9 cellular contexts compared by ENCODE assay signal in genomic region chr17:74513987-74514631, GRCh38. TPM values are rescaled to one million over a fixed set of nuclear protein-coding genes. Genes with fewer than 3 reads are reported as not detected.
DNase-seq lines count a peak whose midpoint lies in the region; TF ChIP-seq lines count a peak whose summit lies in the region.
"Had no signal": no experiment of that assay in that cellular context is flagged by ENCODE, and none has a peak within 500 bp of the region (broad histone marks: within the 10 kb centered on the region; RNA-seq: fewer than 3 reads in every experiment).

No MANE protein-coding gene starts in this region.

- no peaks in the 10 kb centered on the region for H3K27me3 ChIP-seq in CD4-positive, alpha-beta memory T cell (ENCODE audit: insufficient read depth, low read length)

- TF ChIP-seq CTCF in epithelial cell of proximal tubule (conservative IDR thresholded peaks at IDR 0.05; ENCODE audit: low read depth, low read length) (no peak), GM20000 (IDR thresholded peaks at IDR 0.05; ENCODE audit: extremely low read depth, missing control alignments) (no peak)

- peak; percentile 34 to 80 (median 46) for DNase-seq in CD4-positive, alpha-beta memory T cell
- DNase-seq in HT-29 (ENCODE audit: low spot score) (peak; percentile 29), epithelial cell of proximal tubule (ENCODE audit: low read depth) (peak; percentile 53), midbrain (lab: John Stamatoyannopoulos, UW) (no peak), GM19238 (ENCODE audit: insufficient read length, low spot score) (no peak), GM20000 (ENCODE audit: low spot score) (no peak)
- peak; percentile 62 for DNase-seq in activated CD4-positive, alpha-beta T cell treated with anti-CD3 and anti-CD28 coated beads, Interleukin-2, amount 10 ng/mL, durations not matched to agents 7 days and 5 days
- DNase-seq in stimulated activated CD4-positive, alpha-beta T cell treated with anti-CD3 and anti-CD28 coated beads, TNF-alpha, amount 100 ng/mL, for 24 hours (ENCODE audit: low read depth in 3 of 3) = peak in 2 of 3 experiments; percentile 12 to 21

- H3K4me1 Mint-ChIP-seq in CD4-positive, alpha-beta memory T cell = peaks cover 0 to 13% (median 2%) of the 10 kb centered on the region in 4 donors
- peaks cover 9% of the 10 kb centered on the region for H3K4me1 Mint-ChIP-seq in activated CD4-positive, alpha-beta T cell treated with anti-CD3 and anti-CD28 coated beads, Interleukin-2, amount 10 ng/mL, durations not matched to agents 7 days and 5 days

- CTCF ChIA-PET in CD4-positive, alpha-beta memory T cell (lab: Charles Lee; ENCODE audit: partially characterized antibody) = no interaction called here
- CTCF ChIA-PET in activated CD4-positive, alpha-beta T cell treated with anti-CD3 and anti-CD28 coated beads, Interleukin-2, amount 10 ng/mL, durations not matched to agents 7 days and 5 days (lab: Charles Lee) = interaction anchor here (1.0 kb wide), 1 partner anchor 135 kb away, joined by 3 read pairs; no protein-coding TSS in a partner anchor

- no peak overlapping the region for H3K4me3 ChIP-seq in CD4-positive, alpha-beta memory T cell (ENCODE audit: low read length in 2 of 2)
- no peak overlapping the region for H3K4me3 ChIP-seq in epithelial cell of proximal tubule (ENCODE audit: low read depth, low read length)
- H3K4me3 ChIP-seq: HAP-1 had no signal

- H3K27ac Mint-ChIP-seq in CD4-positive, alpha-beta memory T cell = peak overlapping the region; percentile 38 to 99 (median 92)
- H3K27ac Mint-ChIP-seq in activated CD4-positive, alpha-beta T cell treated with anti-CD3 and anti-CD28 coated beads, Interleukin-2, amount 10 ng/mL, durations not matched to agents 7 days and 5 days = peak overlapping the region; percentile 94

- H3K27me3 Mint-ChIP-seq in CD4-positive, alpha-beta memory T cell = peaks cover 11 to 21% of the 10 kb centered on the region in 2 donors
- peaks cover 26% of the 10 kb centered on the region for H3K27me3 Mint-ChIP-seq in activated CD4-positive, alpha-beta T cell treated with anti-CD3 and anti-CD28 coated beads, Interleukin-2, amount 10 ng/mL, durations not matched to agents 7 days and 5 days

- peaks cover 4 to 24% (median 16%) of the 10 kb centered on the region in 8 donors for H3K9me3 Mint-ChIP-seq in CD4-positive, alpha-beta memory T cell
- H3K9me3 Mint-ChIP-seq in activated CD4-positive, alpha-beta T cell treated with anti-CD3 and anti-CD28 coated beads, Interleukin-2, amount 10 ng/mL, durations not matched to agents 7 days and 5 days = peaks cover 17% of the 10 kb centered on the region

- H3K27ac ChIP-seq in CD4-positive, alpha-beta memory T cell (ENCODE audit: low read depth, low read length) = no peak overlapping the region

- peak overlapping the region in 6 of 8 donors; percentile 1 to 81 (median 66) for H3K4me3 Mint-ChIP-seq in CD4-positive, alpha-beta memory T cell
- H3K4me3 Mint-ChIP-seq in activated CD4-positive, alpha-beta T cell treated with anti-CD3 and anti-CD28 coated beads, Interleukin-2, amount 10 ng/mL, durations not matched to agents 7 days and 5 days = peak overlapping the region; percentile 68

- POLR2A ChIA-PET in CD4-positive, alpha-beta memory T cell (lab: Charles Lee; ENCODE audit: partially characterized antibody) = no interaction called here
- POLR2A ChIA-PET in activated CD4-positive, alpha-beta T cell treated with anti-CD3 and anti-CD28 coated beads, Interleukin-2, amount 10 ng/mL, durations not matched to agents 7 days and 5 days (lab: Charles Lee) = no interaction called here

- no peaks in the 10 kb centered on the region for H3K4me1 ChIP-seq in CD4-positive, alpha-beta memory T cell (ENCODE audit: insufficient read depth, low read length)
- H3K4me1 ChIP-seq: HAP-1 had no signal

- H3K36me3 ChIP-seq in CD4-positive, alpha-beta memory T cell (ENCODE audit: insufficient read depth, low read length) = no peaks in the 10 kb centered on the region
- H3K36me3 ChIP-seq: HAP-1 had no signal

- intact Hi-C loops in CD4-positive, alpha-beta memory T cell (cut with micrococcal nuclease) = no loop called here

- H3K9me3 ChIP-seq in CD4-positive, alpha-beta memory T cell (ENCODE audit: control insufficient read depth in 1 of 2, low read length in 2 of 2) = peaks cover 0 to 3% of the 10 kb centered on the region in 2 donors

- H3K36me3 Mint-ChIP-seq in CD4-positive, alpha-beta memory T cell = peaks cover 3 to 11% of the 10 kb centered on the region in 2 donors
- peaks cover 11% of the 10 kb centered on the region for H3K36me3 Mint-ChIP-seq in activated CD4-positive, alpha-beta T cell treated with anti-CD3 and anti-CD28 coated beads, Interleukin-2, amount 10 ng/mL, durations not matched to agents 7 days and 5 days (ENCODE audit: low read depth)

RNA-seq across cellular contexts. Expression of gene CD300LB, which starts 17.2 kb away (rescaled TPM):
- under 1 TPM; 0.17 to 0.19 TPM for total RNA-seq in CD4-positive, alpha-beta memory T cell
- not detected for polyA plus RNA-seq in CD4-positive, alpha-beta memory T cell
- not detected in 2 replicates for total RNA-seq in HT-29 (2014; rRNA removed; shearing (Covaris generic))
- total RNA-seq in activated CD4-positive, alpha-beta T cell treated with anti-CD3 and anti-CD28 coated beads, Interleukin-2, amount 10 ng/mL, durations not matched to agents 7 days and 5 days = not detected
- not detected in 2 replicates for total RNA-seq in epithelial cell of proximal tubule

RNA-seq across cellular contexts. Expression of gene CD300C, which starts 31.8 kb away (rescaled TPM):
- total RNA-seq in CD4-positive, alpha-beta memory T cell = not detected
- polyA plus RNA-seq in CD4-positive, alpha-beta memory T cell = not detected
- total RNA-seq in HT-29 (2014; rRNA removed; shearing (Covaris generic)) = 0.48 and 0.68 TPM in 2 replicates
- under 1 TPM; 0.52 to 0.57 TPM for total RNA-seq in activated CD4-positive, alpha-beta T cell treated with anti-CD3 and anti-CD28 coated beads, Interleukin-2, amount 10 ng/mL, durations not matched to agents 7 days and 5 days
- total RNA-seq in epithelial cell of proximal tubule = 0.06 TPM in 1 of 2 replicates, not detected in the other

RNA-seq across cellular contexts. Expression of gene CD300A, which starts 47.7 kb away (rescaled TPM):
- total RNA-seq in CD4-positive, alpha-beta memory T cell = 10 to 100 TPM; 27.6 to 28.8 TPM
- polyA plus RNA-seq in CD4-positive, alpha-beta memory T cell = 10 to 100 TPM; 38.7 to 51.4 TPM
- total RNA-seq in HT-29 (2014; rRNA removed; shearing (Covaris generic)) = not detected in 2 replicates
- total RNA-seq in activated CD4-positive, alpha-beta T cell treated with anti-CD3 and anti-CD28 coated beads, Interleukin-2, amount 10 ng/mL, durations not matched to agents 7 days and 5 days = 1 to 10 TPM; 6.7 to 6.8 TPM
- total RNA-seq in epithelial cell of proximal tubule = not detected in 2 replicates

RNA-seq across cellular contexts. Expression of gene CD300H, which starts 53.2 kb away (rescaled TPM):
- total RNA-seq in CD4-positive, alpha-beta memory T cell = not detected
- not detected for polyA plus RNA-seq in CD4-positive, alpha-beta memory T cell
- not detected in 2 replicates for total RNA-seq in HT-29 (2014; rRNA removed; shearing (Covaris generic))
- not detected for total RNA-seq in activated CD4-positive, alpha-beta T cell treated with anti-CD3 and anti-CD28 coated beads, Interleukin-2, amount 10 ng/mL, durations not matched to agents 7 days and 5 days
- not detected in 2 replicates for total RNA-seq in epithelial cell of proximal tubule

Comparison
In these comparisons a context has a peak if more than half of its experiments do, and no peak if none do; other contexts are left out.
1. DNase-seq: peak in CD4-positive, alpha-beta memory T cell (5 of 5), HT-29 (single experiment), activated CD4-positive, alpha-beta T cell treated with anti-CD3 and anti-CD28 coated beads, Interleukin-2, amount 10 ng/mL, durations not matched to agents 7 days and 5 days (single experiment), epithelial cell of proximal tubule (single experiment) and stimulated activated CD4-positive, alpha-beta T cell treated with anti-CD3 and anti-CD28 coated beads, TNF-alpha, amount 100 ng/mL, for 24 hours (2 of 3); none in midbrain (single experiment), GM19238 (single experiment) and GM20000 (single experiment).